ENCODE assay signal across 1 cellular context in genomic region chr19:3554254-3555083, GRCh38.
TF ChIP-seq lines count a peak whose summit lies in the region.

No MANE protein-coding gene starts in this region.

TF ChIP-seq in K562, 482 proteins besides CTCF, POLR2A, EP300 and RAD21:
- TF ChIP-seq RREB1 (CRISPR knock-in tag; IDR thresholded peaks at IDR 0.05) (no peak), TEAD1 (CRISPR knock-in tag; IDR thresholded peaks at IDR 0.05) (no peak), ZKSCAN1 (IDR thresholded peaks at IDR 0.05; ENCODE audit: low read depth, low read length) (no peak)
